Comparison of ENCODE assay signal across 7 cellular contexts in the genomic region with DNA sequence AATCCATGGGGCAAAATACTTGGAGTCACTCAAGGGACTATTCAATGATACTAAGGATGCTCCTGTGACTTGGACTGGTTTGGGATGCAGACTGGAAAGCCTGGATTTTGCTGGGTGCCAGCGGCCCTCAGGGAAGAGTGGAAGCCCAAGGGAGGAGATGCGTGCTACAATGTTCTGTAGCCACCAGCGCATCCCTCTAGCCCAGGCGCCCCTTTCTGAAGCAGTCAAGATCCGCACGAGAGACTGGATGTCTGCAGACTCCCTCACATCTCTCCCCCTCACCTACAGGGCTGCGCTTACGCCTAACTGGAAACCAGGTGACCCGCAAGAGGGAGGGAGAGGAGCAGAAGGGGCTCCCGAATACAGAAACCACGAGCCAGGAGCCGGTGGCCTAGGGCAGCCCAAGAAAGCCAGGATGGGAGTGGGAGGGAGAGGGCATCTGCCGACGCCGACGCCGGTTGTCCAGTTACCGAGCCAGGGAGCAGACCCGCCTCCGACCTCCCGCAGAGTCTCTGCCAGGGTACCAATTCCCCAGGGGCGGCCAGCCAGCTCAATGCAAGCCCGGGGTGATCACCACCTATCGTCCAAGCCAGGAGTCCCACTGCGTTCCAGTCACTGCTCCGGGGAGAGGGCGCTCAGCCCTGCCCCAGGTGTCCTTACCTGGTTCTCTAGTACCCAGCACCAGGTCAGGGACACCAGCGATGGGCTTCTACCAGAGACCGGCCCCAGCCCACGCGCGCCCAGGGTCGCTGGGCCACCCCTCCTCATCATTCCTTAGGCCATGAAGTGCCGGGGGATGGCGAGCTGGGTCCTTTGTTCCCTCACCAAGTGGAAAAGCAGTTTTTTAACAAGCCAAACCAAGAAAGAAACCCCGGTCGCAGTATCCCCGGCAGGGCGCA. TPM values are rescaled to one million over a fixed set of nuclear protein-coding genes. Genes with fewer than 3 reads are reported as not detected.
DNase-seq lines count a peak whose midpoint lies in the region; ATAC-seq and TF ChIP-seq lines count a peak whose summit lies in the region.

No MANE protein-coding gene starts in this region.

- H3K4me1 ChIP-seq in H9 (ENCODE audit: insufficient read depth, low read length): no peaks in the 10 kb centered on the region
- H3K4me1 ChIP-seq in RWPE2 (ENCODE audit: insufficient read depth, poor library complexity, severe bottlenecking): peaks cover 18% of the 10 kb centered on the region
- H3K4me1 ChIP-seq in muscle layer of duodenum (ENCODE audit: control insufficient read depth in 1 of 2, insufficient read depth in 2 of 2, low read length in 2 of 2): peaks cover 11 to 30% of the 10 kb centered on the region in 2 donors

- H3K18ac ChIP-seq in H9 (ENCODE audit: insufficient read length, low read depth, low read length): no peak overlapping the region

- H2BK120ac ChIP-seq in H9 (ENCODE audit: low read depth, low read length, poor library complexity, severe bottlenecking): no peak overlapping the region

- H2BK15ac ChIP-seq in H9 (ENCODE audit: low read depth, low read length): no peak overlapping the region

- no peaks in the 10 kb centered on the region for H3K36me3 Mint-ChIP-seq in H9 (ENCODE audit: insufficient read depth in 1 of 3, low read depth in 3 of 3)
- no peaks in the 10 kb centered on the region for H3K36me3 Mint-ChIP-seq in endothelial cell (ENCODE audit: low read depth, unreplicated experiment)

- no peak overlapping the region for H3K4ac ChIP-seq in H9 (ENCODE audit: low read depth, low read length)

- H2BK12ac ChIP-seq in H9 (ENCODE audit: insufficient read length, low read depth, low read length): no peak overlapping the region

- no peaks in the 10 kb centered on the region for H3K79me1 ChIP-seq in H9 (ENCODE audit: insufficient read depth, low read depth, low read length, poor library complexity, severe bottlenecking)

- no peak overlapping the region for H3K23ac ChIP-seq in H9 (ENCODE audit: insufficient read length, low read depth, low read length)

- no peak overlapping the region for H2BK5ac ChIP-seq in H9 (ENCODE audit: insufficient read length, low read length)

- ATAC-seq in RWPE2 (ENCODE audit: low read depth) (peak; percentile 53), HG02571 (IDR thresholded peaks at IDR 0.05; ENCODE audit: unreplicated experiment) (no peak), HG02981 (IDR thresholded peaks at IDR 0.05; ENCODE audit: unreplicated experiment) (no peak), HG02840 (IDR thresholded peaks at IDR 0.05; ENCODE audit: low FRiP score, unreplicated experiment) (no peak)

- peaks cover 26% of the 10 kb centered on the region; the same call in 1 of the 2 replicates for H3K27me3 ChIP-seq in H9 (ENCODE audit: insufficient read depth, low read length)
- H3K27me3 ChIP-seq in RWPE2 (ENCODE audit: insufficient read depth, poor library complexity, severe bottlenecking): no peaks in the 10 kb centered on the region
- peaks cover 9% of the 10 kb centered on the region for H3K27me3 ChIP-seq in muscle layer of duodenum (ENCODE audit: low read depth, low read length)

- H3K23me2 ChIP-seq in H9 (ENCODE audit: insufficient read length, low read depth, low read length, poor library complexity, severe bottlenecking): peaks cover 18% of the 10 kb centered on the region

- TF ChIP-seq CTCF in H9 (conservative IDR thresholded peaks at IDR 0.05) (peak; percentile 13; the same call in 1 of the 3 replicates), RWPE2 (IDR thresholded peaks at IDR 0.05; ENCODE audit: poor library complexity, severe bottlenecking) (peak; percentile 11), endothelial cell (IDR thresholded peaks at IDR 0.05; ENCODE audit: unreplicated experiment) (no peak)

- H4K20me1 ChIP-seq in H9 (ENCODE audit: control insufficient read depth, insufficient read depth, insufficient read length): peaks cover 2% of the 10 kb centered on the region

- H2AFZ ChIP-seq in H9 (ENCODE audit: low read length): no peak overlapping the region

- H4K5ac ChIP-seq in H9 (ENCODE audit: insufficient read length, low read depth, low read length): no peak overlapping the region

- H3K27ac ChIP-seq in H9 (ENCODE audit: insufficient read length, low read depth, low read length) (no peak overlapping the region), RWPE2 (ENCODE audit: poor library complexity, severe bottlenecking) (peak overlapping the region; percentile 58), muscle layer of duodenum (ENCODE audit: low read length) (peak overlapping the region; percentile 39)

- no peak overlapping the region for H2AK5ac ChIP-seq in H9 (ENCODE audit: insufficient read length, low read length)

- peak overlapping the region; percentile 75 for H3K4me2 ChIP-seq in H9 (ENCODE audit: insufficient read depth, insufficient read length, low read length)

- no peak overlapping the region for H3K9ac ChIP-seq in H9 (ENCODE audit: extremely low read depth, insufficient read length, low read length)

- no peak overlapping the region for H3K27ac Mint-ChIP-seq in H9
- H3K27ac Mint-ChIP-seq in endothelial cell (ENCODE audit: unreplicated experiment): no peak overlapping the region

- H3K4me3 ChIP-seq in RWPE2 (ENCODE audit: severe bottlenecking) (peak overlapping the region; percentile 93), muscle layer of duodenum (ENCODE audit: low read depth in 1 of 2, low read length in 2 of 2) (peak overlapping the region; percentile 70 to 87)

- no peaks in the 10 kb centered on the region for H3K9me3 Mint-ChIP-seq in H9
- H3K9me3 Mint-ChIP-seq in endothelial cell (ENCODE audit: unreplicated experiment): no peaks in the 10 kb centered on the region

- H3K14ac ChIP-seq in H9 (ENCODE audit: insufficient read depth, low read length): no peak overlapping the region; the same call in 1 of the 2 replicates

- H3K9me3 ChIP-seq in H9 (ENCODE audit: control insufficient read depth, low read depth, low read length) (no peaks in the 10 kb centered on the region), RWPE2 (ENCODE audit: severe bottlenecking) (no peaks in the 10 kb centered on the region), muscle layer of duodenum (ENCODE audit: control insufficient read depth in 1 of 2, low read length in 2 of 2) (no peaks in the 10 kb centered on the region)

- DNase-seq in H9 (peak; percentile 67), RWPE2 (ENCODE audit: low spot score) (peak; percentile 69), endothelial cell (ENCODE audit: low spot score) (peak; percentile 18)

- H3K27me3 Mint-ChIP-seq in H9 (ENCODE audit: low read depth) (peaks cover 77% of the 10 kb centered on the region), endothelial cell (ENCODE audit: unreplicated experiment) (peaks cover 14% of the 10 kb centered on the region)

- WGBS in H9 (ENCODE audit: extremely low coverage, insufficient read length, low lambda C conversion rate): no CpG with 5 or more reads among the region's 39 CpGs

- H3K36me3 ChIP-seq in RWPE2 (ENCODE audit: low read depth) (peaks cover 24% of the 10 kb centered on the region), muscle layer of duodenum (ENCODE audit: control insufficient read depth in 1 of 2, insufficient read depth in 2 of 2, low read length in 2 of 2) (no peaks in the 10 kb centered on the region)

- no peak overlapping the region for H3T11ph ChIP-seq in H9 (ENCODE audit: low read length)

- H3K79me2 ChIP-seq in H9 (ENCODE audit: insufficient read depth, low read length): no peaks in the 10 kb centered on the region

- H2BK20ac ChIP-seq in H9 (ENCODE audit: low read depth, low read length, poor library complexity, severe bottlenecking): no peak overlapping the region

- peak overlapping the region; percentile 67 to 88 for H3K4me3 Mint-ChIP-seq in H9
- peak overlapping the region; percentile 82 for H3K4me3 Mint-ChIP-seq in endothelial cell (ENCODE audit: unreplicated experiment)

- H3K56ac ChIP-seq in H9 (ENCODE audit: insufficient read length, low read depth, low read length): no peak overlapping the region

- no peak overlapping the region for H4K8ac ChIP-seq in H9 (replicated peaks; ENCODE audit: insufficient read length, low read depth, low read length)

- peaks cover 13 to 15% of the 10 kb centered on the region in 2 experiments for H3K4me1 Mint-ChIP-seq in H9
- peaks cover 4% of the 10 kb centered on the region for H3K4me1 Mint-ChIP-seq in endothelial cell (ENCODE audit: unreplicated experiment)

- H4K91ac ChIP-seq in H9 (ENCODE audit: insufficient read length, low read depth, low read length): no peak overlapping the region

RNA-seq across cellular contexts. Expression of gene NTN4, which starts 1.2 kb away (rescaled TPM):
- 0.13 and 0.17 TPM in 2 replicates for total RNA-seq in H9 (2021)
- 0.13 TPM for total RNA-seq in endothelial cell (ENCODE audit: unreplicated experiment)

Comparison
In these comparisons a context has a peak if more than half of its experiments do, and no peak if none do; other contexts are left out.
1. DNase-seq: peak in every context shown above with its lines; median percentile 69 in RWPE2; 67 in H9; 18 in endothelial cell.